ENCODE assay signal across 17 cellular contexts in genomic region chr7:143463556-143463955, GRCh38. TPM values are rescaled to one million over a fixed set of nuclear protein-coding genes. Genes with fewer than 3 reads are reported as not detected.
"Had no signal": no experiment of that assay in that cellular context is flagged by ENCODE, and none has a peak within 500 bp of the region (broad histone marks: within the 10 kb centered on the region; RNA-seq: fewer than 3 reads in every experiment).

No MANE protein-coding gene starts in this region.

- H2AFZ ChIP-seq: parathyroid adenoma had no signal

- DNase-seq: activated CD4-positive, alpha-beta memory T cell treated with anti-CD3 and anti-CD28 coated beads for 36 hours; activated CD8-positive, alpha-beta memory T cell treated with anti-CD3 and anti-CD28 coated beads, Interleukin-2, amount 10 ng/mL, durations not matched to agents 7 days and 5 days; activated naive CD4-positive, alpha-beta T cell; activated naive CD8-positive, alpha-beta T cell treated with anti-CD3 and anti-CD28 coated beads for 36 hours; amniotic stem cell; effector CD8-positive, alpha-beta T cell; mesendoderm; naive thymus-derived CD8-positive, alpha-beta T cell; spleen; stimulated activated CD4-positive, alpha-beta T cell treated with anti-CD3 and anti-CD28 coated beads, Interleukin-4, amount 100 ng/mL, for 4 hours; T1000 had no signal

- H3K36me3 ChIP-seq: esophagus muscularis mucosa, spleen had no signal

- H3K4me3 ChIP-seq: esophagus muscularis mucosa, spleen had no signal

- H3K27ac ChIP-seq: esophagus muscularis mucosa, parathyroid adenoma, spleen had no signal

- ATAC-seq: activated CD8-positive, alpha-beta memory T cell treated with anti-CD3 and anti-CD28 coated beads, Interleukin-2, amount 10 ng/mL, durations not matched to agents 7 days and 5 days; naive thymus-derived CD8-positive, alpha-beta T cell; stimulated activated memory B cell treated with anti-CD40 and anti-IgM and Interleukin-4, amounts not matched to agents 10 μg/mL and 1 μg/mL and 100 μg/mL, for 72 hours had no signal

- H3K9ac ChIP-seq: parathyroid adenoma had no signal

- H3K27me3 ChIP-seq: esophagus muscularis mucosa, spleen had no signal

- H3K9me3 ChIP-seq: esophagus muscularis mucosa had no signal

- H3K4me1 ChIP-seq: esophagus muscularis mucosa, spleen had no signal

- H3K79me2 ChIP-seq: parathyroid adenoma had no signal

RNA-seq across cellular contexts. Expression of gene TAS2R41, which starts 14.1 kb away (rescaled TPM):
- total RNA-seq: activated CD4-positive, alpha-beta memory T cell treated with anti-CD3 and anti-CD28 coated beads for 36 hours; activated CD8-positive, alpha-beta memory T cell treated with anti-CD3 and anti-CD28 coated beads, Interleukin-2, amount 10 ng/mL, durations not matched to agents 7 days and 5 days; activated naive CD8-positive, alpha-beta T cell treated with anti-CD3 and anti-CD28 coated beads for 36 hours; cerebellum; renal cortical epithelial cell; T-helper 1 cell treated with Interleukin-12 subunit alpha and Interleukin-12 subunit beta and Interleukin-4 antibody, amounts not matched to agents 30 ng/mL and 1 ng/mL, for 36 hours had no signal

RNA-seq across cellular contexts. Expression of gene TAS2R60, which starts 20.3 kb away (rescaled TPM):
- total RNA-seq: activated CD4-positive, alpha-beta memory T cell treated with anti-CD3 and anti-CD28 coated beads for 36 hours; activated CD8-positive, alpha-beta memory T cell treated with anti-CD3 and anti-CD28 coated beads, Interleukin-2, amount 10 ng/mL, durations not matched to agents 7 days and 5 days; activated naive CD8-positive, alpha-beta T cell treated with anti-CD3 and anti-CD28 coated beads for 36 hours; cerebellum; renal cortical epithelial cell; T-helper 1 cell treated with Interleukin-12 subunit alpha and Interleukin-12 subunit beta and Interleukin-4 antibody, amounts not matched to agents 30 ng/mL and 1 ng/mL, for 36 hours had no signal
